21 cellular contexts compared by ENCODE assay signal in genomic region chr1:53666566-53666965, GRCh38.
DNase-seq lines count a peak whose midpoint lies in the region; ATAC-seq and TF ChIP-seq lines count a peak whose summit lies in the region.
"Had no signal": no experiment of that assay in that cellular context is flagged by ENCODE, and none has a peak within 500 bp of the region (broad histone marks: within the 10 kb centered on the region; RNA-seq: fewer than 3 reads in every experiment).

No MANE protein-coding gene starts in this region.

- intact Hi-C loops in activated CD8-positive, alpha-beta T cell treated with anti-CD3 and anti-CD28 coated beads for 36 hours (cut with micrococcal nuclease): no loop called here
- intact Hi-C loops in spleen (cut with DNase I; ENCODE audit: low total_unique reads): no loop called here
- intact Hi-C loops in PC-3 (cut with micrococcal nuclease): no loop called here

- H3K4me3 Mint-ChIP-seq in activated CD8-positive, alpha-beta T cell treated with anti-CD3 and anti-CD28 coated beads, Interleukin-2, amount 10 ng/mL, durations not matched to agents 7 days and 5 days: no peak overlapping the region
- no peak overlapping the region for H3K4me3 Mint-ChIP-seq in activated CD8-positive, alpha-beta T cell treated with anti-CD3 and anti-CD28 coated beads for 36 hours
- H3K4me3 Mint-ChIP-seq in chondrocyte (ENCODE audit: unreplicated experiment): no peak overlapping the region
- H3K4me3 Mint-ChIP-seq: CD4-positive, alpha-beta T cell; GM23338; HFFc6; IgD-negative memory B cell had no signal

- H3K27me3 ChIP-seq in neuronal stem cell (ENCODE audit: control insufficient read depth in 3 of 3, insufficient read depth in 3 of 3, low read depth in 1 of 3, low read length in 3 of 3) (peaks cover 0 to 8% (median 0%) of the 10 kb centered on the region in 3 experiments), spleen (replicated peaks in 1 of 7) (no peaks in the 10 kb centered on the region), PC-3 (ENCODE audit: low read length) (no peaks in the 10 kb centered on the region)

- H3K4me1 Mint-ChIP-seq in activated CD8-positive, alpha-beta T cell treated with anti-CD3 and anti-CD28 coated beads, Interleukin-2, amount 10 ng/mL, durations not matched to agents 7 days and 5 days (ENCODE audit: low read depth): peaks cover 4% of the 10 kb centered on the region
- H3K4me1 Mint-ChIP-seq in activated CD8-positive, alpha-beta T cell treated with anti-CD3 and anti-CD28 coated beads for 36 hours (ENCODE audit: low read depth): no peaks in the 10 kb centered on the region
- peaks cover 33% of the 10 kb centered on the region for H3K4me1 Mint-ChIP-seq in chondrocyte (ENCODE audit: low read depth)
- H3K4me1 Mint-ChIP-seq: IgD-negative memory B cell had no signal

- H2BK5ac ChIP-seq in neuronal stem cell (ENCODE audit: low read length): no peak overlapping the region

- no peak overlapping the region for H3K23ac ChIP-seq in neuronal stem cell (ENCODE audit: low read depth, low read length, poor library complexity)

- no CpG with 5 or more reads among the region's 1 CpG for WGBS in neuronal stem cell (ENCODE audit: extremely low coverage in 2 of 2, insufficient read length in 2 of 2, insufficient replicate concordance in 1 of 2), 2 donors
- 87 to 100% (median 100%) methylated on average over 1 of the region's 1 CpG for WGBS in spleen, 5 donors

- no TSS peak for BruUV-seq in PC-3 (replicated peaks; lab: Mats Ljungman, UMichigan)

- H3K27ac Mint-ChIP-seq in activated CD8-positive, alpha-beta T cell treated with anti-CD3 and anti-CD28 coated beads, Interleukin-2, amount 10 ng/mL, durations not matched to agents 7 days and 5 days: peak overlapping the region; percentile 47
- no peak overlapping the region for H3K27ac Mint-ChIP-seq in activated CD8-positive, alpha-beta T cell treated with anti-CD3 and anti-CD28 coated beads for 36 hours
- H3K27ac Mint-ChIP-seq in chondrocyte (ENCODE audit: unreplicated experiment): no peak overlapping the region
- H3K27ac Mint-ChIP-seq: CD4-positive, alpha-beta T cell; GM23338; HFFc6; IgD-negative memory B cell had no signal

- peaks cover 2% of the 10 kb centered on the region for H3K27me3 Mint-ChIP-seq in activated CD8-positive, alpha-beta T cell treated with anti-CD3 and anti-CD28 coated beads, Interleukin-2, amount 10 ng/mL, durations not matched to agents 7 days and 5 days (ENCODE audit: low read depth)
- H3K27me3 Mint-ChIP-seq in activated CD8-positive, alpha-beta T cell treated with anti-CD3 and anti-CD28 coated beads for 36 hours: no peaks in the 10 kb centered on the region
- H3K27me3 Mint-ChIP-seq in chondrocyte (ENCODE audit: low read depth): no peaks in the 10 kb centered on the region
- H3K27me3 Mint-ChIP-seq: CD4-positive, alpha-beta T cell had no signal

- H2BK12ac ChIP-seq in neuronal stem cell (ENCODE audit: low read length): no peak overlapping the region

- no peak overlapping the region for H4K8ac ChIP-seq in neuronal stem cell (ENCODE audit: low read depth, low read length)

- H2AFZ ChIP-seq in neuronal stem cell (ENCODE audit: low read length): no peak overlapping the region
- H2AFZ ChIP-seq in PC-3 (ENCODE audit: low read length): no peak overlapping the region
- H2AFZ ChIP-seq: GM23338 had no signal

- no peaks in the 10 kb centered on the region for H4K20me1 ChIP-seq in PC-3 (ENCODE audit: low read length)

- no peak overlapping the region for H2BK15ac ChIP-seq in neuronal stem cell (ENCODE audit: low read length)

- H3K27ac ChIP-seq in neuronal stem cell (replicated peaks; ENCODE audit: low read length): no peak overlapping the region
- H3K27ac ChIP-seq in spleen: no peak overlapping the region
- no peak overlapping the region for H3K27ac ChIP-seq in PC-3 (ENCODE audit: low read length)
- H3K27ac ChIP-seq: 22Rv1, A549, C4-2B had no signal

- no peaks in the 10 kb centered on the region for H3K36me3 ChIP-seq in neuronal stem cell (replicated peaks in 1 of 2; ENCODE audit: control insufficient read depth in 2 of 2, insufficient read depth in 2 of 2, low read length in 2 of 2)
- no peaks in the 10 kb centered on the region for H3K36me3 ChIP-seq in spleen
- H3K36me3 ChIP-seq in PC-3 (ENCODE audit: low read depth, low read length): no peaks in the 10 kb centered on the region

- no peak for ATAC-seq in activated CD8-positive, alpha-beta T cell treated with anti-CD3 and anti-CD28 coated beads, Interleukin-2, amount 10 ng/mL, durations not matched to agents 7 days and 5 days
- ATAC-seq in activated CD8-positive, alpha-beta T cell treated with anti-CD3 and anti-CD28 coated beads for 36 hours: no peak
- ATAC-seq in PC-3: no peak
- ATAC-seq: A549, GM23338, HCT116 had no signal

- H3K79me1 ChIP-seq in neuronal stem cell (ENCODE audit: low read depth, low read length): no peaks in the 10 kb centered on the region

- H2AK5ac ChIP-seq in neuronal stem cell (ENCODE audit: low read depth, low read length): no peak overlapping the region

- POLR2A ChIA-PET in activated CD8-positive, alpha-beta T cell treated with anti-CD3 and anti-CD28 coated beads, Interleukin-2, amount 10 ng/mL, durations not matched to agents 7 days and 5 days (lab: Charles Lee): no interaction called here
- POLR2A ChIA-PET in activated CD8-positive, alpha-beta T cell treated with anti-CD3 and anti-CD28 coated beads for 36 hours (lab: Charles Lee): no interaction called here
- POLR2A ChIA-PET in PC-3 (lab: Charles Lee; ENCODE audit: unreplicated experiment): no interaction called here

- H3K4me2 ChIP-seq in neuronal stem cell (ENCODE audit: insufficient read depth, low read length, poor library complexity, severe bottlenecking): no peak overlapping the region
- no peak overlapping the region for H3K4me2 ChIP-seq in PC-3 (ENCODE audit: low read length)
- H3K4me2 ChIP-seq: A549, GM23338 had no signal

- H3K4ac ChIP-seq in neuronal stem cell (ENCODE audit: low read length): no peak overlapping the region

- no peaks in the 10 kb centered on the region for H3K79me2 ChIP-seq in PC-3 (ENCODE audit: low read length)

- no peak overlapping the region for H2BK120ac ChIP-seq in neuronal stem cell (ENCODE audit: low read depth, low read length)

- DNase-seq in activated CD8-positive, alpha-beta T cell treated with anti-CD3 and anti-CD28 coated beads, Interleukin-2, amount 10 ng/mL, durations not matched to agents 7 days and 5 days: no peak
- no peak for DNase-seq in activated CD8-positive, alpha-beta T cell treated with anti-CD3 and anti-CD28 coated beads for 36 hours
- peak; percentile 32 for DNase-seq in chondrocyte (ENCODE audit: low spot score)
- no peak for DNase-seq in neuronal stem cell (ENCODE audit: low spot score)
- DNase-seq in spleen: peak; percentile 51
- no peak for DNase-seq in DMS 273 (lab: John Stamatoyannopoulos, UW; ENCODE audit: unreplicated experiment)
- DNase-seq in PC-3: no peak
- DNase-seq: AML-193; Caco-2; CD4-positive, alpha-beta T cell; DMS153; DMS79; GDM1; H7; HFFc6 had no signal

- no peaks in the 10 kb centered on the region for H3K36me3 Mint-ChIP-seq in activated CD8-positive, alpha-beta T cell treated with anti-CD3 and anti-CD28 coated beads, Interleukin-2, amount 10 ng/mL, durations not matched to agents 7 days and 5 days (ENCODE audit: low read depth)
- no peaks in the 10 kb centered on the region for H3K36me3 Mint-ChIP-seq in activated CD8-positive, alpha-beta T cell treated with anti-CD3 and anti-CD28 coated beads for 36 hours (ENCODE audit: low read depth)
- H3K36me3 Mint-ChIP-seq in chondrocyte (ENCODE audit: low read depth): no peaks in the 10 kb centered on the region
- H3K36me3 Mint-ChIP-seq: IgD-negative memory B cell had no signal

- H3K9ac ChIP-seq in neuronal stem cell (ENCODE audit: low read depth, low read length, poor library complexity): peak overlapping the region; percentile 24
- H3K9ac ChIP-seq in PC-3 (ENCODE audit: low read length): no peak overlapping the region

- no peaks in the 10 kb centered on the region for H3K9me3 Mint-ChIP-seq in activated CD8-positive, alpha-beta T cell treated with anti-CD3 and anti-CD28 coated beads, Interleukin-2, amount 10 ng/mL, durations not matched to agents 7 days and 5 days (ENCODE audit: insufficient read depth)
- H3K9me3 Mint-ChIP-seq in activated CD8-positive, alpha-beta T cell treated with anti-CD3 and anti-CD28 coated beads for 36 hours: no peaks in the 10 kb centered on the region
- H3K9me3 Mint-ChIP-seq in chondrocyte (ENCODE audit: low read depth): no peaks in the 10 kb centered on the region
- H3K9me3 Mint-ChIP-seq: CD4-positive, alpha-beta T cell; GM23338; HFFc6; IgD-negative memory B cell had no signal

- H3K18ac ChIP-seq in neuronal stem cell (ENCODE audit: low read length): no peak overlapping the region

- no peak for TF ChIP-seq CTCF in activated CD8-positive, alpha-beta T cell treated with anti-CD3 and anti-CD28 coated beads for 36 hours (IDR thresholded peaks at IDR 0.05)
- TF ChIP-seq CTCF in chondrocyte (IDR thresholded peaks at IDR 0.05) (no peak), spleen (IDR thresholded peaks at IDR 0.05 in 8 of 11, conservative IDR thresholded peaks at IDR 0.05 in 3 of 11) (no peak), PC-3 (conservative IDR thresholded peaks at IDR 0.05; ENCODE audit: low read depth, low read length) (no peak)

- H4K91ac ChIP-seq in neuronal stem cell (ENCODE audit: low read depth, low read length, poor library complexity): no peak overlapping the region

- H3K14ac ChIP-seq in neuronal stem cell (ENCODE audit: low read length): no peak overlapping the region

- no peak for TF ChIP-seq POLR2A in spleen (IDR thresholded peaks at IDR 0.05)

- no peaks in the 10 kb centered on the region for H3K9me2 ChIP-seq in PC-3 (replicated peaks; ENCODE audit: low read length)

- H3F3A ChIP-seq in PC-3 (ENCODE audit: low read length, unreplicated experiment): no peaks in the 10 kb centered on the region

- H3K9me3 ChIP-seq in neuronal stem cell (replicated peaks in 1 of 2; ENCODE audit: control insufficient read depth in 2 of 2, insufficient read depth in 1 of 2, low read depth in 1 of 2, low read length in 2 of 2) (no peaks in the 10 kb centered on the region), spleen (no peaks in the 10 kb centered on the region), PC-3 (ENCODE audit: low read length) (no peaks in the 10 kb centered on the region)
- H3K9me3 ChIP-seq: A549, Caco-2 had no signal

- H3K4me3 ChIP-seq in neuronal stem cell (ENCODE audit: low read length in 2 of 2) (no peak overlapping the region), spleen (no peak overlapping the region), PC-3 (ENCODE audit: low read length) (no peak overlapping the region)
- H3K4me3 ChIP-seq: A549, GM23338 had no signal

- CTCF ChIA-PET in activated CD8-positive, alpha-beta T cell treated with anti-CD3 and anti-CD28 coated beads, Interleukin-2, amount 10 ng/mL, durations not matched to agents 7 days and 5 days (lab: Charles Lee): no interaction called here
- CTCF ChIA-PET in activated CD8-positive, alpha-beta T cell treated with anti-CD3 and anti-CD28 coated beads for 36 hours (lab: Charles Lee): no interaction called here
- CTCF ChIA-PET in PC-3 (lab: Charles Lee): no interaction called here

- H3K4me1 ChIP-seq in neuronal stem cell (ENCODE audit: control insufficient read depth in 2 of 2, insufficient read depth in 1 of 2, low read depth in 1 of 2, low read length in 2 of 2) (peaks cover 0 to 1% of the 10 kb centered on the region in 2 donors), spleen (no peaks in the 10 kb centered on the region), PC-3 (ENCODE audit: insufficient read depth, low read length) (no peaks in the 10 kb centered on the region)
- H3K4me1 ChIP-seq: A549, Caco-2 had no signal

Comparison
In these comparisons a context has a peak if more than half of its experiments do, and no peak if none do; other contexts are left out.
1. DNase-seq: peak in chondrocyte (single experiment) and spleen (single experiment); none in activated CD8-positive, alpha-beta T cell treated with anti-CD3 and anti-CD28 coated beads, Interleukin-2, amount 10 ng/mL, durations not matched to agents 7 days and 5 days (single experiment), activated CD8-positive, alpha-beta T cell treated with anti-CD3 and anti-CD28 coated beads for 36 hours (single experiment), neuronal stem cell (single experiment), DMS 273 (single experiment) and PC-3 (single experiment).